Comparison of ENCODE assay signal across 9 cellular contexts in the genomic region with DNA sequence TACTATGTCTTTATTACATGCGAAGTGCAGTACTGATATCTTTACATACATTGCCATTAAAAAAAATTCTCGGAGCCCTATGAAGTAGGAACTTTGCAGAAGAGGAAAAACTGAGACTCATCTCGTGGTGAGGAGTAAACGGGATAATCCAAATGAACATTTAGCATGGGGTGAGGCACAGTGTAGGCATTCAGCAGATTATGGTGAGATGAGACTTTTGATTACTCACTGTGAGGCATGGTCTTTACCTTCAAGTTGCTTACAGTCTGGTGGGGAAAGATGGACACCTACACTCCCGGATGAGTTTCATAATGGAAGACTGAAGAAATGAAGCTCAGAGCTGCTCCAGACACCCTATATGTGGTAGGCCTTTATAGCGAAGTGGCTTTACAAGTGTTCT. TPM values are rescaled to one million over a fixed set of nuclear protein-coding genes. Genes with fewer than 3 reads are reported as not detected.
DNase-seq lines count a peak whose midpoint lies in the region; ATAC-seq and TF ChIP-seq lines count a peak whose summit lies in the region.
"Had no signal": no experiment of that assay in that cellular context is flagged by ENCODE, and none has a peak within 500 bp of the region (broad histone marks: within the 10 kb centered on the region; RNA-seq: fewer than 3 reads in every experiment).

No MANE protein-coding gene starts in this region.

- H3K27ac Mint-ChIP-seq in activated naive CD8-positive, alpha-beta T cell: peak overlapping the region; percentile 95

- no peak overlapping the region for H3K27ac ChIP-seq in tibial artery

- H3K36me3 Mint-ChIP-seq in activated T-cell treated with anti-CD3 and anti-CD28 coated beads, Interleukin-2, amount 50 U/mL, for 4 hours (ENCODE audit: insufficient read depth): peaks cover 4% of the 10 kb centered on the region
- peaks cover 7% of the 10 kb centered on the region for H3K36me3 Mint-ChIP-seq in activated naive CD8-positive, alpha-beta T cell

- H3K4me3 ChIP-seq in tibial artery: peak overlapping the region; percentile 90 to 95

- no peak for ATAC-seq in activated T-cell treated with anti-CD3 and anti-CD28 coated beads, Interleukin-2, amount 50 U/mL, for 4 hours

- CTCF ChIA-PET in HEK293T (lab: Yijun Ruan, JAX): no interaction called here

- peaks cover 0 to 58% (median 34%) of the 10 kb centered on the region in 4 donors for H3K4me1 ChIP-seq in tibial artery

- H3K27me3 Mint-ChIP-seq in activated T-cell treated with anti-CD3 and anti-CD28 coated beads, Interleukin-2, amount 50 U/mL, for 4 hours (ENCODE audit: low read depth): no peaks in the 10 kb centered on the region
- no peaks in the 10 kb centered on the region for H3K27me3 Mint-ChIP-seq in activated naive CD8-positive, alpha-beta T cell

- no peak for TF ChIP-seq CTCF in tibial artery (IDR thresholded peaks at IDR 0.05)

- H3K36me3 ChIP-seq in tibial artery: peaks cover 0 to 11% (median 3%) of the 10 kb centered on the region in 3 donors

- H3K9me3 ChIP-seq in tibial artery: no peaks in the 10 kb centered on the region

- no peaks in the 10 kb centered on the region for H3K9me3 Mint-ChIP-seq in activated T-cell treated with anti-CD3 and anti-CD28 coated beads, Interleukin-2, amount 50 U/mL, for 4 hours
- H3K9me3 Mint-ChIP-seq in activated naive CD8-positive, alpha-beta T cell (ENCODE audit: low read depth): no peaks in the 10 kb centered on the region

- POLR2A ChIA-PET in HEK293T (lab: Yijun Ruan, JAX): interaction anchor here (1.9 kb wide), 2 partner anchors 12 to 14 kb away, joined by 5 to 7 read pairs; no protein-coding TSS in a partner anchor

- H3K4me1 Mint-ChIP-seq in activated T-cell treated with anti-CD3 and anti-CD28 coated beads, Interleukin-2, amount 50 U/mL, for 4 hours (ENCODE audit: low read depth): peaks cover 61% of the 10 kb centered on the region
- peaks cover 68% of the 10 kb centered on the region for H3K4me1 Mint-ChIP-seq in activated naive CD8-positive, alpha-beta T cell (ENCODE audit: low read depth)

- H3K27me3 ChIP-seq in tibial artery: no peaks in the 10 kb centered on the region

- intact Hi-C loops in tibial artery (cut with DNase I; ENCODE audit: low total_unique reads): loop anchor here (5.0 kb wide), 1 partner anchor 392 kb away; no protein-coding TSS in a partner anchor

- DNase-seq in activated T-cell treated with anti-CD3 and anti-CD28 coated beads, Interleukin-2, amount 50 U/mL, for 4 hours: no peak
- no peak for DNase-seq in activated T-cell treated with anti-CD3 and anti-CD28 coated beads for 4 hours
- DNase-seq in kidney tubule cell (ENCODE audit: low spot score): peak; percentile 7
- no peak for DNase-seq in tibial artery
- DNase-seq in Ammon's horn (ENCODE audit: low spot score): no peak
- DNase-seq in HEK293T (ENCODE audit: extremely low spot score): no peak
- no peak for DNase-seq in inferior parietal cortex (ENCODE audit: extremely low spot score)
- DNase-seq: DMS153 had no signal

- peak overlapping the region; percentile 96 for H3K4me3 Mint-ChIP-seq in activated T-cell treated with anti-CD3 and anti-CD28 coated beads, Interleukin-2, amount 50 U/mL, for 4 hours
- H3K4me3 Mint-ChIP-seq in activated naive CD8-positive, alpha-beta T cell: peak overlapping the region; percentile 99

TF ChIP-seq in HEK293T, 16 proteins besides CTCF, POLR2A, EP300 and RAD21:
- TF ChIP-seq LEF1 (IDR thresholded peaks at IDR 0.05; ENCODE audit: borderline replicate concordance): no peak

RNA-seq across cellular contexts. Expression of a gene that starts 1.4 kb away (rescaled TPM):
- 10 to 100 TPM; 38.6 to 40.4 (median 39.6) TPM for total RNA-seq in activated T-cell treated with anti-CD3 and anti-CD28 coated beads, Interleukin-2, amount 50 U/mL, for 4 hours

RNA-seq across cellular contexts. Expression of a gene that starts 1.7 kb away (rescaled TPM):
- total RNA-seq in activated T-cell treated with anti-CD3 and anti-CD28 coated beads, Interleukin-2, amount 50 U/mL, for 4 hours: 10 to 100 TPM; 31.3 to 35.5 (median 35.0) TPM
